ENCODE assay signal across 9 cellular contexts in genomic region chr10:119235381-119235780, GRCh38. TPM values are rescaled to one million over a fixed set of nuclear protein-coding genes. Genes with fewer than 3 reads are reported as not detected.
DNase-seq lines count a peak whose midpoint lies in the region; ATAC-seq and TF ChIP-seq lines count a peak whose summit lies in the region.
"Had no signal": no experiment of that assay in that cellular context is flagged by ENCODE, and none has a peak within 500 bp of the region (broad histone marks: within the 10 kb centered on the region; RNA-seq: fewer than 3 reads in every experiment).

No MANE protein-coding gene starts in this region.

- H3K27ac ChIP-seq in sigmoid colon = peak overlapping the region; percentile 18 to 58 (median 44)

- H3K9me3 ChIP-seq in sigmoid colon = no peaks in the 10 kb centered on the region

- no peak for ATAC-seq in HG03196 (IDR thresholded peaks at IDR 0.05; ENCODE audit: unreplicated experiment)

- TF ChIP-seq EP300 in sigmoid colon (IDR thresholded peaks at IDR 0.05) = no peak

- 51 to 53% methylated on average over 3 of the region's 3 CpGs for WGBS in sigmoid colon, 2 donors

- TF ChIP-seq CTCF in fibroblast of villous mesenchyme (IDR thresholded peaks at IDR 0.05; ENCODE audit: insufficient read depth, low read depth, low read length) (no peak), sigmoid colon (IDR thresholded peaks at IDR 0.05) (no peak)

- DNase-seq in NCI-H345 (lab: John Stamatoyannopoulos, UW) (peak; percentile 0), NCI-H345 treated with DMSO at 0.1 percent for 48 hours (lab: John Stamatoyannopoulos, UW; ENCODE audit: unreplicated experiment) (no peak), RPMI7951 (ENCODE audit: low read depth) (peak; percentile 51), fibroblast of villous mesenchyme (ENCODE audit: low read depth) (peak; percentile 55), sigmoid colon (no peak), NCI-H2107 (lab: John Stamatoyannopoulos, UW) (no peak), GOT3 (lab: John Stamatoyannopoulos, UW) (no peak)
- DNase-seq: NCI-H510A treated with DMSO at 0.1 percent for 48 hours had no signal

- H3K36me3 ChIP-seq in sigmoid colon = no peaks in the 10 kb centered on the region

- TF ChIP-seq POLR2A in sigmoid colon (IDR thresholded peaks at IDR 0.05) = no peak

- peaks cover 0 to 68% (median 53%) of the 10 kb centered on the region in 4 donors for H3K4me1 ChIP-seq in sigmoid colon

- H3K4me3 ChIP-seq in fibroblast of villous mesenchyme (ENCODE audit: low read depth, low read length) (no peak overlapping the region), sigmoid colon (no peak overlapping the region)

- H3K27me3 ChIP-seq in sigmoid colon = no peaks in the 10 kb centered on the region

- intact Hi-C loops in sigmoid colon (cut with DNase I) = no loop called here

RNA-seq across cellular contexts. Expression of gene GRK5, which starts 28.0 kb away (rescaled TPM):
- 2.7 and 2.9 TPM in 2 replicates for total RNA-seq in RPMI7951 (2014; rRNA removed; shearing (Covaris generic))
- total RNA-seq in fibroblast of villous mesenchyme (15.5 and 16.0 TPM in 2 replicates), sigmoid colon (10 to 100 TPM; 19.8 to 32.4 (median 22.2) TPM)
- polyA plus RNA-seq in sigmoid colon = 10 to 100 TPM in 2 of 3 donors, 1 to 10 TPM in 1; 7.9 to 19.2 (median 15.5) TPM

RNA-seq across cellular contexts. Expression of gene PRDX3, which starts 56.8 kb away (rescaled TPM):
- total RNA-seq in RPMI7951 (2014; rRNA removed; shearing (Covaris generic)) = 269 and 294 TPM in 2 replicates
- total RNA-seq in fibroblast of villous mesenchyme (120 and 222 TPM in 2 replicates), sigmoid colon (100 to 1,000 TPM; 155 to 247 (median 169) TPM)
- 100 to 1,000 TPM; 133 to 267 (median 172) TPM for polyA plus RNA-seq in sigmoid colon

Comparison
In these comparisons a context has a peak if more than half of its experiments do, and no peak if none do; other contexts are left out.
1. DNase-seq: peak in NCI-H345 (single experiment), RPMI7951 (single experiment) and fibroblast of villous mesenchyme (single experiment); none in NCI-H345 treated with DMSO at 0.1 percent for 48 hours (single experiment), sigmoid colon (single experiment), NCI-H2107 (single experiment) and GOT3 (single experiment).